ENCODE assay signal across 20 cellular contexts in genomic region chrX:75365243-75365975, GRCh38.
DNase-seq lines count a peak whose midpoint lies in the region; ATAC-seq, FAIRE-seq and TF ChIP-seq lines count a peak whose summit lies in the region.
"Had no signal": no experiment of that assay in that cellular context is flagged by ENCODE, and none has a peak within 500 bp of the region (broad histone marks: within the 10 kb centered on the region; RNA-seq: fewer than 3 reads in every experiment).

No MANE protein-coding gene starts in this region.

- H3K27me3 Mint-ChIP-seq in HFFc6 (ENCODE audit: insufficient read depth) (no peaks in the 10 kb centered on the region), astrocyte (ENCODE audit: low read depth, unreplicated experiment) (no peaks in the 10 kb centered on the region), osteocyte (ENCODE audit: unreplicated experiment) (no peaks in the 10 kb centered on the region)
- H3K27me3 Mint-ChIP-seq in activated CD4-positive, alpha-beta T cell treated with anti-CD3 and anti-CD28 coated beads for 36 hours = no peaks in the 10 kb centered on the region

- H3K9ac ChIP-seq in astrocyte (ENCODE audit: low read length) = no peak overlapping the region

- TF ChIP-seq CTCF in HFFc6 (IDR thresholded peaks at IDR 0.05) = no peak
- TF ChIP-seq CTCF in astrocyte (IDR thresholded peaks at IDR 0.05; ENCODE audit: insufficient read depth, low read depth, low read length) = no peak
- TF ChIP-seq CTCF in osteocyte (IDR thresholded peaks at IDR 0.05) = no peak

- CTCF ChIA-PET in activated CD4-positive, alpha-beta T cell treated with anti-CD3 and anti-CD28 coated beads for 36 hours (lab: Charles Lee) = no interaction called here

- H3K4me1 ChIP-seq in astrocyte (ENCODE audit: insufficient read depth, low read length) = no peaks in the 10 kb centered on the region
- H3K4me1 ChIP-seq: Peyer's patch, SJCRH30 had no signal

- H3K4me3 Mint-ChIP-seq in HFFc6 (no peak overlapping the region), astrocyte (ENCODE audit: unreplicated experiment) (no peak overlapping the region), osteocyte (ENCODE audit: unreplicated experiment) (no peak overlapping the region)
- no peak overlapping the region for H3K4me3 Mint-ChIP-seq in activated CD4-positive, alpha-beta T cell treated with anti-CD3 and anti-CD28 coated beads for 36 hours

- H3K4me1 Mint-ChIP-seq in HFFc6 (ENCODE audit: low read depth) = no peaks in the 10 kb centered on the region
- H3K4me1 Mint-ChIP-seq in astrocyte (ENCODE audit: low read depth, unreplicated experiment) = peaks cover 1% of the 10 kb centered on the region
- H3K4me1 Mint-ChIP-seq in osteocyte (ENCODE audit: unreplicated experiment) = no peaks in the 10 kb centered on the region
- no peaks in the 10 kb centered on the region for H3K4me1 Mint-ChIP-seq in activated CD4-positive, alpha-beta T cell treated with anti-CD3 and anti-CD28 coated beads for 36 hours

- no peaks in the 10 kb centered on the region for H3K79me2 ChIP-seq in astrocyte (ENCODE audit: insufficient read depth, low read length)

- POLR2A ChIA-PET in activated CD4-positive, alpha-beta T cell treated with anti-CD3 and anti-CD28 coated beads for 36 hours (lab: Charles Lee) = no interaction called here

- H3K36me3 ChIP-seq in astrocyte (ENCODE audit: insufficient read depth, low read length) = no peaks in the 10 kb centered on the region
- H3K36me3 ChIP-seq: Peyer's patch, SJCRH30 had no signal

- no peaks in the 10 kb centered on the region for H3K36me3 Mint-ChIP-seq in HFFc6 (ENCODE audit: low read depth)
- no peaks in the 10 kb centered on the region for H3K36me3 Mint-ChIP-seq in astrocyte (ENCODE audit: low read depth, unreplicated experiment)
- no peaks in the 10 kb centered on the region for H3K36me3 Mint-ChIP-seq in osteocyte (ENCODE audit: unreplicated experiment)
- H3K36me3 Mint-ChIP-seq in activated CD4-positive, alpha-beta T cell treated with anti-CD3 and anti-CD28 coated beads for 36 hours (ENCODE audit: low read depth) = peaks cover 10% of the 10 kb centered on the region

- DNase-seq in HFFc6 (peak; percentile 0), astrocyte (ENCODE audit: low read depth) (peak; percentile 16), amygdala (lab: John Stamatoyannopoulos, UW) (no peak), osteocyte (ENCODE audit: extremely low spot score, unreplicated experiment) (no peak)
- DNase-seq in stimulated activated naive CD4-positive, alpha-beta T cell treated with Interleukin-2 at 50 U/mL for 16 hours (lab: John Stamatoyannopoulos, UW) = no peak
- DNase-seq in activated CD4-positive, alpha-beta T cell treated with anti-CD3 and anti-CD28 coated beads for 36 hours = no peak
- DNase-seq: KG1, NCI-H1105 treated with DMSO at 0.1 percent for 48 hours, NCI-H1694, NCI-H2081, NCI-H2171, NCI-H446, NCI-H526, Peyer's patch, SJCRH30 had no signal

- no peak for ATAC-seq in activated CD4-positive, alpha-beta T cell treated with anti-CD3 and anti-CD28 coated beads for 36 hours

- no peak overlapping the region for H2AFZ ChIP-seq in astrocyte (ENCODE audit: low read depth, low read length)

- H3K4me2 ChIP-seq in astrocyte (ENCODE audit: low read length) = no peak overlapping the region

- no peak for FAIRE-seq in astrocyte (lab: Jason Lieb, UNC)
- FAIRE-seq in islet of Langerhans (lab: Jason Lieb, UNC) = peak; percentile 85
- FAIRE-seq: GM19239, H54, HTR-8/SVneo had no signal

- H3K9me3 Mint-ChIP-seq in HFFc6 (no peaks in the 10 kb centered on the region), astrocyte (ENCODE audit: unreplicated experiment) (peaks cover 1% of the 10 kb centered on the region), osteocyte (ENCODE audit: unreplicated experiment) (peaks cover 17% of the 10 kb centered on the region)
- peaks cover 6% of the 10 kb centered on the region for H3K9me3 Mint-ChIP-seq in activated CD4-positive, alpha-beta T cell treated with anti-CD3 and anti-CD28 coated beads for 36 hours (ENCODE audit: low read depth)

- no peak overlapping the region for H3K4me3 ChIP-seq in astrocyte (ENCODE audit: insufficient read depth, low read depth, low read length)
- H3K4me3 ChIP-seq: Peyer's patch, SJCRH30 had no signal

- no peak overlapping the region for H3K27ac Mint-ChIP-seq in HFFc6
- H3K27ac Mint-ChIP-seq in astrocyte (ENCODE audit: unreplicated experiment) = no peak overlapping the region
- H3K27ac Mint-ChIP-seq in osteocyte (ENCODE audit: unreplicated experiment) = no peak overlapping the region
- H3K27ac Mint-ChIP-seq in activated CD4-positive, alpha-beta T cell treated with anti-CD3 and anti-CD28 coated beads for 36 hours = no peak overlapping the region

- no peaks in the 10 kb centered on the region for H4K20me1 ChIP-seq in astrocyte (ENCODE audit: insufficient read depth, low read length)

- no peak overlapping the region for H3K27ac ChIP-seq in astrocyte (ENCODE audit: low read depth, low read length)
- H3K27ac ChIP-seq: C4-2B, Peyer's patch, SJCRH30 had no signal

- H3K9me3 ChIP-seq in astrocyte (ENCODE audit: insufficient read depth, low read depth, low read length) = no peaks in the 10 kb centered on the region
- H3K9me3 ChIP-seq: Peyer's patch, SJCRH30 had no signal

- no peaks in the 10 kb centered on the region for H3K27me3 ChIP-seq in astrocyte (ENCODE audit: insufficient read depth, low read length)
- H3K27me3 ChIP-seq: Peyer's patch, SJCRH30 had no signal

- intact Hi-C loops in activated CD4-positive, alpha-beta T cell treated with anti-CD3 and anti-CD28 coated beads for 36 hours (cut with DNase I, micrococcal nuclease) = no loop called here

Comparison
In these comparisons a context has a peak if more than half of its experiments do, and no peak if none do; other contexts are left out.
1. DNase-seq: peak in HFFc6 (single experiment) and astrocyte (single experiment); none in amygdala (0 of 56), stimulated activated naive CD4-positive, alpha-beta T cell treated with Interleukin-2 at 50 U/mL for 16 hours (single experiment), osteocyte (single experiment) and activated CD4-positive, alpha-beta T cell treated with anti-CD3 and anti-CD28 coated beads for 36 hours (single experiment).